In genomic region chr16:89257281-89257731, GRCh38 we compare ENCODE assay signal across 10 cellular contexts. TPM values are rescaled to one million over a fixed set of nuclear protein-coding genes. Genes with fewer than 3 reads are reported as not detected.
A peak's percentile ranks its signal among the peaks of the same experiment; 100 is the strongest.
DNase-seq lines count a peak whose midpoint lies in the region; ATAC-seq and TF ChIP-seq lines count a peak whose summit lies in the region.
"Had no signal": no experiment of that assay in that cellular context is flagged by ENCODE, and none has a peak within 500 bp of the region (broad histone marks: within the 10 kb centered on the region; RNA-seq: fewer than 3 reads in every experiment).

No MANE protein-coding gene starts in this region.

- TF ChIP-seq EP300 in stomach (IDR thresholded peaks at IDR 0.05): no peak

- H3K9ac ChIP-seq in MM.1S (ENCODE audit: low read length): no peak overlapping the region

- no peak overlapping the region for H3K4me2 ChIP-seq in MM.1S (ENCODE audit: low read depth, low read length)

- no peaks in the 10 kb centered on the region for H4K20me1 ChIP-seq in MM.1S (ENCODE audit: insufficient read depth, low read length)

- intact Hi-C loops in stomach (cut with DNase I; ENCODE audit: low total_unique reads): no loop called here

- H3F3A ChIP-seq in MM.1S (ENCODE audit: insufficient read depth, low read length): no peaks in the 10 kb centered on the region

- H3K27ac ChIP-seq in stomach: peak overlapping the region in 3 of 5 donors; percentile 15 to 45 (median 37)
- H3K27ac ChIP-seq in MM.1S (ENCODE audit: low read length): no peak overlapping the region

- peaks cover 13 to 26% (median 19%) of the 10 kb centered on the region in 4 donors for H3K4me1 ChIP-seq in stomach
- H3K4me1 ChIP-seq in MM.1S (ENCODE audit: low read length): no peaks in the 10 kb centered on the region

- H3K9me2 ChIP-seq in MM.1S (replicated peaks; ENCODE audit: insufficient read depth, low read length): no peaks in the 10 kb centered on the region

- WGBS in stomach, 5 donors: 2 to 6% (median 4%) methylated on average over 15 to 44 of the region's 44 CpGs

- peaks cover 0 to 6% (median under 1%) of the 10 kb centered on the region in 4 donors for H3K9me3 ChIP-seq in stomach
- H3K9me3 ChIP-seq in MM.1S (replicated peaks; ENCODE audit: insufficient read depth, low read length): no peaks in the 10 kb centered on the region

- ATAC-seq in GM21576 (IDR thresholded peaks at IDR 0.05; ENCODE audit: unreplicated experiment) (no peak), HG02840 (IDR thresholded peaks at IDR 0.05; ENCODE audit: low FRiP score, unreplicated experiment) (no peak)

- H3K4me1 Mint-ChIP-seq in activated naive CD8-positive, alpha-beta T cell treated with anti-CD3 and anti-CD28 coated beads for 36 hours: peaks cover 18% of the 10 kb centered on the region

- peaks cover 24% of the 10 kb centered on the region for H3K27me3 Mint-ChIP-seq in activated naive CD8-positive, alpha-beta T cell treated with anti-CD3 and anti-CD28 coated beads for 36 hours

- H3K27me3 ChIP-seq in stomach (peaks cover 0 to 46% (median 9%) of the 10 kb centered on the region in 3 donors), MM.1S (replicated peaks; ENCODE audit: insufficient read depth, low read length) (0 out of 2 replicates have a peak, but pooled peaks cover 3% of the 10 kb centered on the region)

- DNase-seq in NCI-H146 (lab: John Stamatoyannopoulos, UW) (peak; percentile 20), NCI-H146 treated with DMSO at 0.1 percent for 48 hours (lab: John Stamatoyannopoulos, UW; ENCODE audit: unreplicated experiment) (no peak), iPS-NIHi11 (ENCODE audit: low spot score) (peak; percentile 64), stomach (no peak), MM.1S (no peak)
- peak; percentile 32 for DNase-seq in activated naive CD8-positive, alpha-beta T cell treated with anti-CD3 and anti-CD28 coated beads for 36 hours
- DNase-seq: DND-41 had no signal

- no peak overlapping the region for H2AFZ ChIP-seq in MM.1S (ENCODE audit: low read length)

- peak overlapping the region; percentile 23 for H3K4me3 Mint-ChIP-seq in activated naive CD8-positive, alpha-beta T cell treated with anti-CD3 and anti-CD28 coated beads for 36 hours

- no peak for TF ChIP-seq POLR2A in stomach (IDR thresholded peaks at IDR 0.05)

- H3K9me3 Mint-ChIP-seq in activated naive CD8-positive, alpha-beta T cell treated with anti-CD3 and anti-CD28 coated beads for 36 hours: no peaks in the 10 kb centered on the region

- no peak for TF ChIP-seq CTCF in stomach (IDR thresholded peaks at IDR 0.05)
- no peak for TF ChIP-seq CTCF in MM.1S (IDR thresholded peaks at IDR 0.05; ENCODE audit: low read length)

- H3K36me3 Mint-ChIP-seq in activated naive CD8-positive, alpha-beta T cell treated with anti-CD3 and anti-CD28 coated beads for 36 hours: no peaks in the 10 kb centered on the region

- H3K4me3 ChIP-seq in stomach: peak overlapping the region; percentile 30 to 57 (median 33)
- H3K4me3 ChIP-seq in MM.1S (ENCODE audit: low read length): no peak overlapping the region

- H3K36me3 ChIP-seq in stomach: no peaks in the 10 kb centered on the region
- no peaks in the 10 kb centered on the region for H3K36me3 ChIP-seq in MM.1S (replicated peaks; ENCODE audit: insufficient read depth, low read length)

- H3K27ac Mint-ChIP-seq in activated naive CD8-positive, alpha-beta T cell treated with anti-CD3 and anti-CD28 coated beads for 36 hours: peak overlapping the region; percentile 26

- H3K79me2 ChIP-seq in MM.1S (ENCODE audit: low read length): no peaks in the 10 kb centered on the region

RNA-seq across cellular contexts. Expression of gene ZNF778, which starts 39.8 kb away (rescaled TPM):
- total RNA-seq in activated naive CD8-positive, alpha-beta T cell treated with anti-CD3 and anti-CD28 coated beads for 36 hours: 1 to 10 TPM; 8.9 to 9.6 TPM
- 10 to 100 TPM in 1 of 5 donors, 1 to 10 TPM in 4; 4.1 to 11.7 (median 4.9) TPM for total RNA-seq in stomach
- polyA plus RNA-seq in stomach: 1 to 10 TPM; 1.2 to 7.2 (median 1.5) TPM

RNA-seq across cellular contexts. Expression of gene SLC22A31, which starts 57.0 kb away (rescaled TPM):
- not detected for total RNA-seq in activated naive CD8-positive, alpha-beta T cell treated with anti-CD3 and anti-CD28 coated beads for 36 hours
- total RNA-seq in stomach: 1 to 10 TPM in 1 of 5 donors, not detected in 4; 2.7 TPM
- 1 to 10 TPM; 1.4 to 6.4 (median 3.0) TPM for polyA plus RNA-seq in stomach
- total RNA-seq: myocyte had no signal

Comparison
In these comparisons a context has a peak if more than half of its experiments do, and no peak if none do; other contexts are left out.
1. DNase-seq: peak in NCI-H146 (single experiment), activated naive CD8-positive, alpha-beta T cell treated with anti-CD3 and anti-CD28 coated beads for 36 hours (single experiment) and iPS-NIHi11 (single experiment); none in NCI-H146 treated with DMSO at 0.1 percent for 48 hours (single experiment), stomach (single experiment) and MM.1S (single experiment).